ENCODE assay signal across 13 cellular contexts in genomic region chr6:26187292-26187691, GRCh38.
A peak's percentile ranks its signal among the peaks of the same experiment; 100 is the strongest.
DNase-seq lines count a peak whose midpoint lies in the region; ATAC-seq, FAIRE-seq and TF ChIP-seq lines count a peak whose summit lies in the region.
"Had no signal": no experiment of that assay in that cellular context is flagged by ENCODE, and none has a peak within 500 bp of the region (broad histone marks: within the 10 kb centered on the region; RNA-seq: fewer than 3 reads in every experiment).

No MANE protein-coding gene starts in this region.

- intact Hi-C loops in right lobe of liver (cut with DNase I) = no loop called here

- no peaks in the 10 kb centered on the region for H4K20me1 ChIP-seq in hepatocyte (ENCODE audit: insufficient read depth, poor library complexity, severe bottlenecking)
- no peaks in the 10 kb centered on the region for H4K20me1 ChIP-seq in Karpas-422 (ENCODE audit: insufficient read depth, low read depth, low read length)

- H3K9me2 ChIP-seq in hepatocyte (replicated peaks; ENCODE audit: insufficient read depth) = no peaks in the 10 kb centered on the region
- no peaks in the 10 kb centered on the region for H3K9me2 ChIP-seq in Karpas-422 (replicated peaks; ENCODE audit: insufficient read depth, low read length)

- POLR2A ChIA-PET in A549 (lab: Yijun Ruan, JAX) = interaction anchor here (2.4 to 2.8 kb wide), 2 partner anchors 11 to 16 kb away, joined by 12 to 14 read pairs; a partner anchor contains a TSS

- ATAC-seq in A549 (no peak), right lobe of liver (no peak)

- H3K27me3 ChIP-seq in hepatocyte = no peaks in the 10 kb centered on the region
- H3K27me3 ChIP-seq in Karpas-422 (ENCODE audit: low read length) = no peaks in the 10 kb centered on the region
- no peaks in the 10 kb centered on the region for H3K27me3 ChIP-seq in right lobe of liver

- FAIRE-seq in A549 (lab: Jason Lieb, UNC) = no peak

- no peak overlapping the region for H3K9ac ChIP-seq in SK-N-MC (ENCODE audit: insufficient read length)
- no peak overlapping the region for H3K9ac ChIP-seq in Karpas-422 (ENCODE audit: low read length)

- H3K79me2 ChIP-seq in hepatocyte (peaks cover 18% of the 10 kb centered on the region), Karpas-422 (ENCODE audit: low read length) (no peaks in the 10 kb centered on the region)

- H3K36me3 ChIP-seq in SK-N-MC (ENCODE audit: insufficient read depth, low read length) (no peaks in the 10 kb centered on the region), hepatocyte (replicated peaks; ENCODE audit: insufficient read depth, low read depth) (no peaks in the 10 kb centered on the region), Karpas-422 (ENCODE audit: insufficient read depth, low read length) (no peaks in the 10 kb centered on the region), right lobe of liver (no peaks in the 10 kb centered on the region)

- H2AFZ ChIP-seq in hepatocyte = no peak overlapping the region
- no peak overlapping the region for H2AFZ ChIP-seq in Karpas-422 (ENCODE audit: low read length)

- H3K4me3 ChIP-seq in A549 (no peak overlapping the region), GM12865 (ENCODE audit: low read depth, low read length) (peak overlapping the region; percentile 56), SK-N-MC (no peak overlapping the region), hepatocyte (no peak overlapping the region), Karpas-422 (ENCODE audit: low read length) (no peak overlapping the region), right lobe of liver (no peak overlapping the region)

- DNase-seq in A549 (ENCODE audit: low read depth in 1 of 2, low spot score in 1 of 2) (no peak), GM12865 (ENCODE audit: low read depth) (no peak), SK-N-MC (ENCODE audit: low read depth, low spot score) (no peak), hepatocyte (ENCODE audit: low spot score) (no peak), Karpas-422 (no peak), HUDEP-2 (lab: John Stamatoyannopoulos, UW; ENCODE audit: unreplicated experiment in 76 of 76) (no peak), right lobe of liver (no peak)
- DNase-seq: activated T-cell treated with anti-CD3 and anti-CD28 coated beads for 4 hours, amygdala, cerebellar nuclear complex, foreskin melanocyte, naive B cell, SW 1271 had no signal

- TF ChIP-seq CTCF in A549 (IDR thresholded peaks at IDR 0.05) (no peak), GM12865 (IDR thresholded peaks at IDR 0.05; ENCODE audit: insufficient read depth, low read depth, low read length, missing control alignments) (no peak), hepatocyte (IDR thresholded peaks at IDR 0.05; ENCODE audit: poor library complexity) (no peak), right lobe of liver (IDR thresholded peaks at IDR 0.05) (no peak)

- CTCF ChIA-PET in A549 (lab: Yijun Ruan, JAX) = interaction anchor here (1.1 to 1.4 kb wide), 2 partner anchors 11 to 135 kb away, joined by 3 to 4 read pairs; no protein-coding TSS in a partner anchor

- 70% methylated on average over 3 of the region's 3 CpGs for WGBS in A549 (ENCODE audit: missing lambda C conversion rate)
- 55% methylated on average over 3 of the region's 3 CpGs for WGBS in hepatocyte (ENCODE audit: low lambda C conversion rate, missing lambda C conversion rate)
- WGBS in right lobe of liver (ENCODE audit: insufficient coverage, low coverage, low lambda C conversion rate, missing lambda C conversion rate) = 53% methylated on average over 3 of the region's 3 CpGs

- TF ChIP-seq POLR2A in A549 (IDR thresholded peaks at IDR 0.05; ENCODE audit: low read length) = no peak
- TF ChIP-seq POLR2A in right lobe of liver (IDR thresholded peaks at IDR 0.05) = no peak

- no peak for TF ChIP-seq EP300 in A549 (IDR thresholded peaks at IDR 0.05)

- H3K27ac ChIP-seq in A549 (peak overlapping the region; percentile 87 to 91), SK-N-MC (peak overlapping the region; percentile 96), hepatocyte (no peak overlapping the region), Karpas-422 (ENCODE audit: low read length) (no peak overlapping the region), right lobe of liver (no peak overlapping the region)

- H3K4me1 ChIP-seq in A549 = peaks cover 18% of the 10 kb centered on the region
- H3K4me1 ChIP-seq in hepatocyte (ENCODE audit: insufficient read depth) = peaks cover 8% of the 10 kb centered on the region
- no peaks in the 10 kb centered on the region for H3K4me1 ChIP-seq in Karpas-422 (ENCODE audit: low read length)
- H3K4me1 ChIP-seq in right lobe of liver = peaks cover 0 to 13% (median 2%) of the 10 kb centered on the region in 4 donors

- H3K9me3 ChIP-seq in A549 (no peaks in the 10 kb centered on the region), SK-N-MC (ENCODE audit: low read depth, low read length) (no peaks in the 10 kb centered on the region), hepatocyte (ENCODE audit: low read depth) (no peaks in the 10 kb centered on the region), Karpas-422 (ENCODE audit: low read length) (no peaks in the 10 kb centered on the region), right lobe of liver (no peaks in the 10 kb centered on the region)

- TF ChIP-seq RAD21 in A549 (conservative IDR thresholded peaks at IDR 0.05 in 1 of 2, IDR thresholded peaks at IDR 0.05 in 1 of 2) = no peak

- H3K4me2 ChIP-seq in A549 = peak overlapping the region; percentile 97; the same call in 2 of the 3 replicates
- H3K4me2 ChIP-seq in hepatocyte = peak overlapping the region; percentile 79
- H3K4me2 ChIP-seq in Karpas-422 (ENCODE audit: low read depth, low read length, poor library complexity, severe bottlenecking) = no peak overlapping the region

TF ChIP-seq in A549, 52 proteins besides CTCF, POLR2A, EP300 and RAD21 (continues in another document):
- no peak for TF ChIP-seq E2F6 (IDR thresholded peaks at IDR 0.05; ENCODE audit: borderline replicate concordance, low read depth)
- TF ChIP-seq HMGXB4 (CRISPR knock-in tag; IDR thresholded peaks at IDR 0.05; ENCODE audit: borderline replicate concordance) = no peak
- TF ChIP-seq MAX (IDR thresholded peaks at IDR 0.05) = no peak
- no peak for TF ChIP-seq ELK1 (IDR thresholded peaks at IDR 0.05; ENCODE audit: low read depth, low read length)
- no peak for TF ChIP-seq KDM5A (IDR thresholded peaks at IDR 0.05)
- no peak for TF ChIP-seq BHLHE40 (IDR thresholded peaks at IDR 0.05; ENCODE audit: low read depth, low read length)
- no peak for TF ChIP-seq ATOH8 (CRISPR knock-in tag; IDR thresholded peaks at IDR 0.05; ENCODE audit: low read depth)
- no peak for TF ChIP-seq RFX5 (IDR thresholded peaks at IDR 0.05)
- TF ChIP-seq SREBF2 (IDR thresholded peaks at IDR 0.05) = no peak
- TF ChIP-seq NPAS2 (CRISPR knock-in tag; IDR thresholded peaks at IDR 0.05; ENCODE audit: borderline replicate concordance) = no peak
- TF ChIP-seq RNF2 (IDR thresholded peaks at IDR 0.05; ENCODE audit: borderline replicate concordance, low read depth) = no peak
- TF ChIP-seq HOXB5 (CRISPR knock-in tag; IDR thresholded peaks at IDR 0.05) = no peak
- TF ChIP-seq ZFP36 (IDR thresholded peaks at IDR 0.05; ENCODE audit: borderline replicate concordance, partially characterized antibody) = no peak
- TF ChIP-seq MAZ (IDR thresholded peaks at IDR 0.05; ENCODE audit: borderline replicate concordance, low read depth, low read length) = no peak
- no peak for TF ChIP-seq ESRRA (IDR thresholded peaks at IDR 0.05; ENCODE audit: borderline replicate concordance, low read length)
- TF ChIP-seq HDAC2 (IDR thresholded peaks at IDR 0.05) = no peak

Comparison
In these comparisons a context has a peak if more than half of its experiments do, and no peak if none do; other contexts are left out.
1. H3K27ac ChIP-seq: peak in A549 (2 of 2) and SK-N-MC (single experiment); none in hepatocyte (single experiment), Karpas-422 (single experiment) and right lobe of liver (0 of 3).